ENCODE assay signal across 1 cellular context in genomic region chr4:25234390-25235367, GRCh38.
TF ChIP-seq lines count a peak whose summit lies in the region.

No MANE protein-coding gene starts in this region.

TF ChIP-seq in HepG2, 621 proteins besides CTCF, POLR2A, EP300 and RAD21 (continued from another document):
- TF ChIP-seq HNF1A (IDR thresholded peaks at IDR 0.05; ENCODE audit: low read depth) (no peak), HNF1A (CRISPR knock-in tag; IDR thresholded peaks at IDR 0.05; ENCODE audit: borderline replicate concordance) (no peak), JUND (CRISPR knock-in tag; IDR thresholded peaks at IDR 0.05) (no peak), ZNF777 (CRISPR knock-in tag; IDR thresholded peaks at IDR 0.05) (0 out of 2 replicates have a peak, but pooled peaks have one; percentile 38), BCL6 (CRISPR knock-in tag; IDR thresholded peaks at IDR 0.05) (peak; percentile 27; the same call in 1 of the 2 replicates), HOMEZ (CRISPR knock-in tag; IDR thresholded peaks at IDR 0.05; ENCODE audit: low read depth) (peak; percentile 44; the same call in 1 of the 2 replicates), NR2C2 (CRISPR knock-in tag; IDR thresholded peaks at IDR 0.05; ENCODE audit: borderline replicate concordance) (0 out of 2 replicates have a peak, but pooled peaks have one; percentile 11), SNAPC4 (CRISPR knock-in tag; IDR thresholded peaks at IDR 0.05) (0 out of 2 replicates have a peak, but pooled peaks have one; percentile 69), NCOA1 (CRISPR knock-in tag; IDR thresholded peaks at IDR 0.05) (peak; percentile 66; the same call in 1 of the 2 replicates), ZNF703 (CRISPR knock-in tag; IDR thresholded peaks at IDR 0.05; ENCODE audit: borderline replicate concordance) (no peak)
